In the genomic region with DNA sequence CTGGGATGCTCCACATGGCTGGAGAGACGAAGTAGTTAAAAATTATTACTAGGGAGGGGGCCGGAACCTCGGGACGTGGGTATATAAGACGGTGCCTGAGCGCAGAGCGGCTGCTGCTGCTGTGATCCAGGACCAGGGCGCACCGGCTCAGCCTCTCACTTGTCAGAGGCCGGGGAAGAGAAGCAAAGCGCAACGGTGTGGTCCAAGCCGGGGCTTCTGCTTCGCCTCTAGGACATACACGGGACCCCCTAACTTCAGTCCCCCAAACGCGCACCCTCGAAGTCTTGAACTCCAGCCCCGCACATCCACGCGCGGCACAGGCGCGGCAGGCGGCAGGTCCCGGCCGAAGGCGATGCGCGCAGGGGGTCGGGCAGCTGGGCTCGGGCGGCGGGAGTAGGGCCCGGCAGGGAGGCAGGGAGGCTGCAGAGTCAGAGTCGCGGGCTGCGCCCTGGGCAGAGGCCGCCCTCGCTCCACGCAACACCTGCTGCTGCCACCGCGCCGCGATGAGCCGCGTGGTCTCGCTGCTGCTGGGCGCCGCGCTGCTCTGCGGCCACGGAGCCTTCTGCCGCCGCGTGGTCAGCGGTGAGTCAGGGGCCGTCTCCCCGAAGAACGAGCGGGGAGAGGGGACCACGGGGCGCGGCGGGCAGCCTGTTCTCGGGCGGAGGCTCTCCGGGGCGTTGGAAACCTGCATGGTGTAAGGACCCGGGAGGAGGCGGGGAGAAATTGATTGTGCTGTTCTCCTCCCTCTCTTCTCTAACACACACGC, we compare ENCODE assay signal across 12 cellular contexts. TPM values are rescaled to one million over a fixed set of nuclear protein-coding genes. Genes with fewer than 3 reads are reported as not detected.
DNase-seq lines count a peak whose midpoint lies in the region; TF ChIP-seq lines count a peak whose summit lies in the region.
"Had no signal": no experiment of that assay in that cellular context is flagged by ENCODE, and none has a peak within 500 bp of the region (broad histone marks: within the 10 kb centered on the region; RNA-seq: fewer than 3 reads in every experiment).

A gene with protein sequence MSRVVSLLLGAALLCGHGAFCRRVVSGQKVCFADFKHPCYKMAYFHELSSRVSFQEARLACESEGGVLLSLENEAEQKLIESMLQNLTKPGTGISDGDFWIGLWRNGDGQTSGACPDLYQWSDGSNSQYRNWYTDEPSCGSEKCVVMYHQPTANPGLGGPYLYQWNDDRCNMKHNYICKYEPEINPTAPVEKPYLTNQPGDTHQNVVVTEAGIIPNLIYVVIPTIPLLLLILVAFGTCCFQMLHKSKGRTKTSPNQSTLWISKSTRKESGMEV (plus strand): TSS at position 113 of the 766 bp plus-strand sequence. CDS start 391 bp downstream, at position 504.

- H3K9me3 ChIP-seq in adipocyte (ENCODE audit: control insufficient read depth, low read length): no peaks in the 10 kb centered on the region
- no peaks in the 10 kb centered on the region for H3K9me3 ChIP-seq in iPS-18a (ENCODE audit: control insufficient read depth, low read depth, low read length)
- H3K9me3 ChIP-seq in MM.1S (replicated peaks; ENCODE audit: insufficient read depth, low read length): no peaks in the 10 kb centered on the region
- no peaks in the 10 kb centered on the region for H3K9me3 ChIP-seq in uterus
- H3K9me3 ChIP-seq: SJSA1 had no signal

- H3K9ac ChIP-seq in adipocyte (ENCODE audit: low read length): peak within 1 kb of the TSS; percentile 34
- H3K9ac ChIP-seq in iPS-18a (ENCODE audit: low read length): no peak within 1 kb of the TSS
- no peak within 1 kb of the TSS for H3K9ac ChIP-seq in rectal smooth muscle tissue (ENCODE audit: low read length)
- no peak within 1 kb of the TSS for H3K9ac ChIP-seq in MM.1S (ENCODE audit: low read length)

- no peak within 1 kb of the TSS for H3K27ac ChIP-seq in iPS-18a (ENCODE audit: low read length)
- H3K27ac ChIP-seq in rectal smooth muscle tissue (ENCODE audit: low read depth, low read length): no peak within 1 kb of the TSS
- no peak within 1 kb of the TSS for H3K27ac ChIP-seq in MM.1S (ENCODE audit: low read length)
- H3K27ac ChIP-seq in uterus: no peak within 1 kb of the TSS
- H3K27ac ChIP-seq: SJSA1 had no signal

- H3K4me2 ChIP-seq in MM.1S (ENCODE audit: low read depth, low read length): no peak within 1 kb of the TSS

- TF ChIP-seq POLR2A in uterus (IDR thresholded peaks at IDR 0.05): no peak

- H3K4me1 ChIP-seq in adipocyte (ENCODE audit: control insufficient read depth, insufficient read depth, low read length) (peaks cover 15% of the 10 kb centered on the region), iPS-18a (ENCODE audit: control insufficient read depth, low read depth, low read length) (no peaks in the 10 kb centered on the region), rectal smooth muscle tissue (ENCODE audit: control insufficient read depth, insufficient read depth, low read length) (no peaks in the 10 kb centered on the region), MM.1S (ENCODE audit: low read length) (peaks cover 7% of the 10 kb centered on the region), uterus (peaks cover 0 to 4% of the 10 kb centered on the region in 2 donors)
- H3K4me1 ChIP-seq: SJSA1 had no signal

- no peak within 1 kb of the TSS for H2AFZ ChIP-seq in MM.1S (ENCODE audit: low read length)

- peaks cover 5% of the 10 kb centered on the region; the same call in 1 of the 2 replicates for H3F3A ChIP-seq in MM.1S (ENCODE audit: insufficient read depth, low read length)

- no peaks in the 10 kb centered on the region for H3K36me3 ChIP-seq in adipocyte (ENCODE audit: control insufficient read depth, insufficient read depth, low read length, severe bottlenecking)
- no peaks in the 10 kb centered on the region for H3K36me3 ChIP-seq in iPS-18a (ENCODE audit: control insufficient read depth, low read depth, low read length)
- H3K36me3 ChIP-seq in rectal smooth muscle tissue (ENCODE audit: control insufficient read depth, insufficient read depth, low read length): no peaks in the 10 kb centered on the region
- no peaks in the 10 kb centered on the region for H3K36me3 ChIP-seq in MM.1S (replicated peaks; ENCODE audit: insufficient read depth, low read length)
- H3K36me3 ChIP-seq in uterus: no peaks in the 10 kb centered on the region
- H3K36me3 ChIP-seq: SJSA1 had no signal

- H4K20me1 ChIP-seq in MM.1S (ENCODE audit: insufficient read depth, low read length): no peaks in the 10 kb centered on the region

- intact Hi-C loops in uterus (cut with DNase I; ENCODE audit: low total_unique reads): no loop called here

- H3K9me2 ChIP-seq in MM.1S (replicated peaks; ENCODE audit: insufficient read depth, low read length): no peaks in the 10 kb centered on the region

- H3K4me3 ChIP-seq in adipocyte (ENCODE audit: low read length) (peak within 1 kb of the TSS; percentile 81), iPS-18a (ENCODE audit: low read length) (peak within 1 kb of the TSS; percentile 77), rectal smooth muscle tissue (ENCODE audit: low read length) (peak within 1 kb of the TSS; percentile 54), MM.1S (ENCODE audit: low read length) (no peak within 1 kb of the TSS), uterus (peak within 1 kb of the TSS in 1 of 2 donors; percentile 22)
- H3K4me3 ChIP-seq: SJSA1 had no signal

- DNase-seq in Daoy (ENCODE audit: low read depth): peak; percentile 5
- DNase-seq in adipocyte (ENCODE audit: low read depth): no peak
- DNase-seq in hippocampal formation (lab: John Stamatoyannopoulos, UW): no peak
- no peak for DNase-seq in MM.1S
- no peak for DNase-seq in uterus
- DNase-seq in NCI-H526 (lab: John Stamatoyannopoulos, UW): no peak
- DNase-seq: DND-41, IMR-90 had no signal

- TF ChIP-seq CTCF in MM.1S (IDR thresholded peaks at IDR 0.05; ENCODE audit: low read length) (no peak), uterus (IDR thresholded peaks at IDR 0.05) (no peak)

- H3K27me3 ChIP-seq in adipocyte (replicated peaks; ENCODE audit: control insufficient read depth, insufficient read depth, low read length) (peaks cover 24% of the 10 kb centered on the region), iPS-18a (ENCODE audit: control insufficient read depth, insufficient read depth, low read length) (peaks cover 47% of the 10 kb centered on the region), rectal smooth muscle tissue (ENCODE audit: control insufficient read depth, insufficient read depth, low read length) (no peaks in the 10 kb centered on the region), MM.1S (replicated peaks; ENCODE audit: insufficient read depth, low read length) (no peaks in the 10 kb centered on the region), uterus (peaks cover 0 to 17% of the 10 kb centered on the region in 2 donors)
- H3K27me3 ChIP-seq: SJSA1 had no signal

- no peaks in the 10 kb centered on the region for H3K79me2 ChIP-seq in MM.1S (ENCODE audit: low read length)

RNA-seq across cellular contexts. Expression of the gene that starts here (rescaled TPM):
- 0.29 TPM in 1 of 2 replicates, not detected in the other for total RNA-seq in Daoy (2014; rRNA removed; shearing (Covaris generic))
- 10 to 100 TPM in 1 of 4 donors, 1 to 10 TPM in 1, under 1 TPM in 2; 0.24 to 69.8 (median 0.86) TPM for total RNA-seq in uterus
- total RNA-seq: activated T-helper 2 cell treated with anti-CD3 and anti-CD28 coated beads, Interferon-gamma antibody, Interleukin-2, Interleukin-4, amounts not matched to agents 10 μg/mL and 5 μg/mL and 100 μg/mL, durations not matched to agents 14 hours and 24 hours and 36 hours; SJSA1 had no signal

Comparison
In these comparisons a context has a peak if more than half of its experiments do, and no peak if none do; other contexts are left out.
1. Peak in DNase-seq in Daoy; RNA of the gene not detected or under 1 TPM.